In the genomic region with DNA sequence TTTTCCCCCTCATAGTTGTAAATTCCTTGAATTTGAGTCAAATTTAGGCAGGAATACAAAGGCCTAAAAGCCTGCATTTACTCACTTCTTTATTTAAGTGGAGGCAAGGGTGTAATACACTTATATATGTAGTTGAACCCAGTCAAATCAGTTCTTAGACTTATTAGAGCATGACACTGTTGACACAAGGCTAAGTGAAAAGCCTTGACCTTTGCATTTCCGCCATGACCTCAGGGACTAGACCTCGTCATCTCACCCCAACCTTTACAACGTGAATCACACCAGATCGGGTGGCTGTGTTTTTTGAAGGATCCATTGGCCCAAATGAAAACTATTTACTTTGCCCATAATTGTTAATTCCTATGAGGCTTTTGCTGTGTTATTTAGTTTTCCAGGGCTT, we compare ENCODE assay signal across 1 cellular context.
TF ChIP-seq lines count a peak whose summit lies in the region.

No MANE protein-coding gene starts in this region.

TF ChIP-seq in HepG2, 621 proteins besides CTCF, POLR2A, EP300 and RAD21 (continued from another document and continues in another):
- TF ChIP-seq, protein P1, sequence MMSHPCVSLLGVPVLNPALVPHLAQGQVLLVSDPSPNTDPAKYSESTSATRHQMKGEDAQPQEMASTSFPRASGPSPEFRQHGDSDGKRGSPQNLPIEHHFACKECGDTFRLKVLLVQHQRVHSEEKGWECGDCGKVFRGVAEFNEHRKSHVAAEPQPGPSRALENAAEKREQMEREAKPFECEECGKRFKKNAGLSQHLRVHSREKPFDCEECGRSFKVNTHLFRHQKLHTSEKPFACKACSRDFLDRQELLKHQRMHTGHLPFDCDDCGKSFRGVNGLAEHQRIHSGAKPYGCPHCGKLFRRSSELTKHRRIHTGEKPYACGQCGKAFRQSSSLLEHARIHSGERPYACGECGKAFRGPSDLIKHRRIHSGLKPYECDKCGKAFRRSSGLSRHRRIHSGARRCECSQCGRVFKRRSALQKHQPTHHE (CRISPR knock-in tag; IDR thresholded peaks at IDR 0.05; ENCODE audit: borderline replicate concordance) = no peak
- TF ChIP-seq XBP1 (CRISPR knock-in tag; IDR thresholded peaks at IDR 0.05) (no peak), MTA1 (CRISPR knock-in tag; IDR thresholded peaks at IDR 0.05; ENCODE audit: borderline replicate concordance) (no peak), ZNF296 (CRISPR knock-in tag; conservative IDR thresholded peaks at IDR 0.05) (no peak), HNF4G (IDR thresholded peaks at IDR 0.05; ENCODE audit: borderline replicate concordance, low read depth, low read length) (peak; percentile 27; the same call in 1 of the 2 replicates), HNF4G (CRISPR knock-in tag; IDR thresholded peaks at IDR 0.05; ENCODE audit: borderline replicate concordance, low read depth) (no peak; the same call in 1 of the 2 replicates), ZNF180 (CRISPR knock-in tag; IDR thresholded peaks at IDR 0.05; ENCODE audit: borderline replicate concordance, low read depth) (no peak), HMG20A (CRISPR knock-in tag; IDR thresholded peaks at IDR 0.05; ENCODE audit: borderline replicate concordance) (peak; percentile 93; the same call in 1 of the 2 replicates), ZNF253 (CRISPR knock-in tag; IDR thresholded peaks at IDR 0.05; ENCODE audit: borderline replicate concordance) (no peak), ZNF441 (CRISPR knock-in tag; IDR thresholded peaks at IDR 0.05; ENCODE audit: borderline replicate concordance) (no peak), JDP2 (CRISPR knock-in tag; IDR thresholded peaks at IDR 0.05; ENCODE audit: borderline replicate concordance) (no peak), ZNF430 (CRISPR knock-in tag; IDR thresholded peaks at IDR 0.05) (no peak), HNRNPUL1 (IDR thresholded peaks at IDR 0.05; ENCODE audit: low read depth, low read length) (no peak), ZNF788 (CRISPR knock-in tag; IDR thresholded peaks at IDR 0.05; ENCODE audit: borderline replicate concordance) (no peak), STAG1 (CRISPR knock-in tag; IDR thresholded peaks at IDR 0.05) (no peak; the same call in 1 of the 2 replicates), FOXA1 (IDR thresholded peaks at IDR 0.05) (peak; percentile 39; the same call in 1 of the 2 replicates), FOXA1 (CRISPR knock-in tag; IDR thresholded peaks at IDR 0.05) (peak; percentile 86), TEAD3 (CRISPR knock-in tag; optimal IDR thresholded peaks at IDR 0.05; ENCODE audit: borderline replicate concordance) (peak; percentile 67), NFKBIZ (CRISPR knock-in tag; IDR thresholded peaks at IDR 0.05) (no peak), MAFG (CRISPR knock-in tag; IDR thresholded peaks at IDR 0.05) (no peak), SNAI1 (CRISPR knock-in tag; IDR thresholded peaks at IDR 0.05; ENCODE audit: borderline replicate concordance) (no peak), NKX3-1 (CRISPR knock-in tag; IDR thresholded peaks at IDR 0.05) (0 out of 2 replicates have a peak, but pooled peaks have one; percentile 38), RFXANK (CRISPR knock-in tag; IDR thresholded peaks at IDR 0.05) (no peak), ZNF773 (CRISPR knock-in tag; IDR thresholded peaks at IDR 0.05; ENCODE audit: borderline replicate concordance) (no peak), SOX5 (CRISPR knock-in tag; IDR thresholded peaks at IDR 0.05; ENCODE audit: borderline replicate concordance) (peak; percentile 63; the same call in 1 of the 2 replicates), ZNF367 (CRISPR knock-in tag; IDR thresholded peaks at IDR 0.05; ENCODE audit: borderline replicate concordance) (no peak), SP5 (CRISPR knock-in tag; IDR thresholded peaks at IDR 0.05; ENCODE audit: borderline replicate concordance, low read depth) (no peak), ZNF766 (CRISPR knock-in tag; IDR thresholded peaks at IDR 0.05; ENCODE audit: borderline replicate concordance) (no peak), ONECUT2 (CRISPR knock-in tag; IDR thresholded peaks at IDR 0.05) (0 out of 2 replicates have a peak, but pooled peaks have one; percentile 17), SYNCRIP (IDR thresholded peaks at IDR 0.05; ENCODE audit: insufficient read depth, low read depth, low read length) (no peak)
- TF ChIP-seq, protein P2, sequence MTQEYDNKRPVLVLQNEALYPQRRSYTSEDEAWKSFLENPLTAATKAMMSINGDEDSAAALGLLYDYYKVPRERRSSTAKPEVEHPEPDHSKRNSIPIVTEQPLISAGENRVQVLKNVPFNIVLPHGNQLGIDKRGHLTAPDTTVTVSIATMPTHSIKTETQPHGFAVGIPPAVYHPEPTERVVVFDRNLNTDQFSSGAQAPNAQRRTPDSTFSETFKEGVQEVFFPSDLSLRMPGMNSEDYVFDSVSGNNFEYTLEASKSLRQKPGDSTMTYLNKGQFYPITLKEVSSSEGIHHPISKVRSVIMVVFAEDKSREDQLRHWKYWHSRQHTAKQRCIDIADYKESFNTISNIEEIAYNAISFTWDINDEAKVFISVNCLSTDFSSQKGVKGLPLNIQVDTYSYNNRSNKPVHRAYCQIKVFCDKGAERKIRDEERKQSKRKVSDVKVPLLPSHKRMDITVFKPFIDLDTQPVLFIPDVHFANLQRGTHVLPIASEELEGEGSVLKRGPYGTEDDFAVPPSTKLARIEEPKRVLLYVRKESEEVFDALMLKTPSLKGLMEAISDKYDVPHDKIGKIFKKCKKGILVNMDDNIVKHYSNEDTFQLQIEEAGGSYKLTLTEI (CRISPR knock-in tag; conservative IDR thresholded peaks at IDR 0.05) = no peak
- TF ChIP-seq, protein P3, sequence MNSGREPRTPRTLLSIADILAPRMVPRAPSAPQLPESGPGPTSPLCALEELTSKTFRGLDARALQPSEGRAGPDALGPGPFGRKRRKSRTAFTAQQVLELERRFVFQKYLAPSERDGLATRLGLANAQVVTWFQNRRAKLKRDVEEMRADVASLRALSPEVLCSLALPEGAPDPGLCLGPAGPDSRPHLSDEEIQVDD (CRISPR knock-in tag; IDR thresholded peaks at IDR 0.05; ENCODE audit: borderline replicate concordance) = no peak
- TF ChIP-seq, protein P4, sequence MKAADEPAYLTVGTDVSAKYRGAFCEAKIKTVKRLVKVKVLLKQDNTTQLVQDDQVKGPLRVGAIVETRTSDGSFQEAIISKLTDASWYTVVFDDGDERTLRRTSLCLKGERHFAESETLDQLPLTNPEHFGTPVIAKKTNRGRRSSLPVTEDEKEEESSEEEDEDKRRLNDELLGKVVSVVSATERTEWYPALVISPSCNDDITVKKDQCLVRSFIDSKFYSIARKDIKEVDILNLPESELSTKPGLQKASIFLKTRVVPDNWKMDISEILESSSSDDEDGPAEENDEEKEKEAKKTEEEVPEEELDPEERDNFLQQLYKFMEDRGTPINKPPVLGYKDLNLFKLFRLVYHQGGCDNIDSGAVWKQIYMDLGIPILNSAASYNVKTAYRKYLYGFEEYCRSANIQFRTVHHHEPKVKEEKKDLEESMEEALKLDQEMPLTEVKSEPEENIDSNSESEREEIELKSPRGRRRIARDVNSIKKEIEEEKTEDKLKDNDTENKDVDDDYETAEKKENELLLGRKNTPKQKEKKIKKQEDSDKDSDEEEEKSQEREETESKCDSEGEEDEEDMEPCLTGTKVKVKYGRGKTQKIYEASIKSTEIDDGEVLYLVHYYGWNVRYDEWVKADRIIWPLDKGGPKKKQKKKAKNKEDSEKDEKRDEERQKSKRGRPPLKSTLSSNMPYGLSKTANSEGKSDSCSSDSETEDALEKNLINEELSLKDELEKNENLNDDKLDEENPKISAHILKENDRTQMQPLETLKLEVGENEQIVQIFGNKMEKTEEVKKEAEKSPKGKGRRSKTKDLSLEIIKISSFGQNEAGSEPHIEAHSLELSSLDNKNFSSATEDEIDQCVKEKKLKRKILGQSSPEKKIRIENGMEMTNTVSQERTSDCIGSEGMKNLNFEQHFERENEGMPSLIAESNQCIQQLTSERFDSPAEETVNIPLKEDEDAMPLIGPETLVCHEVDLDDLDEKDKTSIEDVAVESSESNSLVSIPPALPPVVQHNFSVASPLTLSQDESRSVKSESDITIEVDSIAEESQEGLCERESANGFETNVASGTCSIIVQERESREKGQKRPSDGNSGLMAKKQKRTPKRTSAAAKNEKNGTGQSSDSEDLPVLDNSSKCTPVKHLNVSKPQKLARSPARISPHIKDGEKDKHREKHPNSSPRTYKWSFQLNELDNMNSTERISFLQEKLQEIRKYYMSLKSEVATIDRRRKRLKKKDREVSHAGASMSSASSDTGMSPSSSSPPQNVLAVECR (CRISPR knock-in tag; IDR thresholded peaks at IDR 0.05; ENCODE audit: borderline replicate concordance) = peak; percentile 39; the same call in 1 of the 2 replicates
- TF ChIP-seq, protein P5, sequence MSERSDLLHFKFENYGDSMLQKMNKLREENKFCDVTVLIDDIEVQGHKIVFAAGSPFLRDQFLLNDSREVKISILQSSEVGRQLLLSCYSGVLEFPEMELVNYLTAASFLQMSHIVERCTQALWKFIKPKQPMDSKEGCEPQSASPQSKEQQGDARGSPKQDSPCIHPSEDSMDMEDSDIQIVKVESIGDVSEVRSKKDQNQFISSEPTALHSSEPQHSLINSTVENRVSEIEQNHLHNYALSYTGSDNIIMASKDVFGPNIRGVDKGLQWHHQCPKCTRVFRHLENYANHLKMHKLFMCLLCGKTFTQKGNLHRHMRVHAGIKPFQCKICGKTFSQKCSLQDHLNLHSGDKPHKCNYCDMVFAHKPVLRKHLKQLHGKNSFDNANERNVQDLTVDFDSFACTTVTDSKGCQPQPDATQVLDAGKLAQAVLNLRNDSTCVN (CRISPR knock-in tag; IDR thresholded peaks at IDR 0.05; ENCODE audit: borderline replicate concordance) = no peak
- TF ChIP-seq, protein P6, sequence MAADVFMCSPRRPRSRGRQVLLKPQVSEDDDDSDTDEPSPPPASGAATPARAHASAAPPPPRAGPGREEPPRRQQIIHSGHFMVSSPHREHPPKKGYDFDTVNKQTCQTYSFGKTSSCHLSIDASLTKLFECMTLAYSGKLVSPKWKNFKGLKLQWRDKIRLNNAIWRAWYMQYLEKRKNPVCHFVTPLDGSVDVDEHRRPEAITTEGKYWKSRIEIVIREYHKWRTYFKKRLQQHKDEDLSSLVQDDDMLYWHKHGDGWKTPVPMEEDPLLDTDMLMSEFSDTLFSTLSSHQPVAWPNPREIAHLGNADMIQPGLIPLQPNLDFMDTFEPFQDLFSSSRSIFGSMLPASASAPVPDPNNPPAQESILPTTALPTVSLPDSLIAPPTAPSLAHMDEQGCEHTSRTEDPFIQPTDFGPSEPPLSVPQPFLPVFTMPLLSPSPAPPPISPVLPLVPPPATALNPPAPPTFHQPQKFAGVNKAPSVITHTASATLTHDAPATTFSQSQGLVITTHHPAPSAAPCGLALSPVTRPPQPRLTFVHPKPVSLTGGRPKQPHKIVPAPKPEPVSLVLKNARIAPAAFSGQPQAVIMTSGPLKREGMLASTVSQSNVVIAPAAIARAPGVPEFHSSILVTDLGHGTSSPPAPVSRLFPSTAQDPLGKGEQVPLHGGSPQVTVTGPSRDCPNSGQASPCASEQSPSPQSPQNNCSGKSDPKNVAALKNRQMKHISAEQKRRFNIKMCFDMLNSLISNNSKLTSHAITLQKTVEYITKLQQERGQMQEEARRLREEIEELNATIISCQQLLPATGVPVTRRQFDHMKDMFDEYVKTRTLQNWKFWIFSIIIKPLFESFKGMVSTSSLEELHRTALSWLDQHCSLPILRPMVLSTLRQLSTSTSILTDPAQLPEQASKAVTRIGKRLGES (CRISPR knock-in tag; IDR thresholded peaks at IDR 0.05; ENCODE audit: borderline replicate concordance) = no peak
- TF ChIP-seq, protein P7, sequence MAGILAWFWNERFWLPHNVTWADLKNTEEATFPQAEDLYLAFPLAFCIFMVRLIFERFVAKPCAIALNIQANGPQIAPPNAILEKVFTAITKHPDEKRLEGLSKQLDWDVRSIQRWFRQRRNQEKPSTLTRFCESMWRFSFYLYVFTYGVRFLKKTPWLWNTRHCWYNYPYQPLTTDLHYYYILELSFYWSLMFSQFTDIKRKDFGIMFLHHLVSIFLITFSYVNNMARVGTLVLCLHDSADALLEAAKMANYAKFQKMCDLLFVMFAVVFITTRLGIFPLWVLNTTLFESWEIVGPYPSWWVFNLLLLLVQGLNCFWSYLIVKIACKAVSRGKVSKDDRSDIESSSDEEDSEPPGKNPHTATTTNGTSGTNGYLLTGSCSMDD (CRISPR knock-in tag; IDR thresholded peaks at IDR 0.05) = no peak
- TF ChIP-seq, protein P8, sequence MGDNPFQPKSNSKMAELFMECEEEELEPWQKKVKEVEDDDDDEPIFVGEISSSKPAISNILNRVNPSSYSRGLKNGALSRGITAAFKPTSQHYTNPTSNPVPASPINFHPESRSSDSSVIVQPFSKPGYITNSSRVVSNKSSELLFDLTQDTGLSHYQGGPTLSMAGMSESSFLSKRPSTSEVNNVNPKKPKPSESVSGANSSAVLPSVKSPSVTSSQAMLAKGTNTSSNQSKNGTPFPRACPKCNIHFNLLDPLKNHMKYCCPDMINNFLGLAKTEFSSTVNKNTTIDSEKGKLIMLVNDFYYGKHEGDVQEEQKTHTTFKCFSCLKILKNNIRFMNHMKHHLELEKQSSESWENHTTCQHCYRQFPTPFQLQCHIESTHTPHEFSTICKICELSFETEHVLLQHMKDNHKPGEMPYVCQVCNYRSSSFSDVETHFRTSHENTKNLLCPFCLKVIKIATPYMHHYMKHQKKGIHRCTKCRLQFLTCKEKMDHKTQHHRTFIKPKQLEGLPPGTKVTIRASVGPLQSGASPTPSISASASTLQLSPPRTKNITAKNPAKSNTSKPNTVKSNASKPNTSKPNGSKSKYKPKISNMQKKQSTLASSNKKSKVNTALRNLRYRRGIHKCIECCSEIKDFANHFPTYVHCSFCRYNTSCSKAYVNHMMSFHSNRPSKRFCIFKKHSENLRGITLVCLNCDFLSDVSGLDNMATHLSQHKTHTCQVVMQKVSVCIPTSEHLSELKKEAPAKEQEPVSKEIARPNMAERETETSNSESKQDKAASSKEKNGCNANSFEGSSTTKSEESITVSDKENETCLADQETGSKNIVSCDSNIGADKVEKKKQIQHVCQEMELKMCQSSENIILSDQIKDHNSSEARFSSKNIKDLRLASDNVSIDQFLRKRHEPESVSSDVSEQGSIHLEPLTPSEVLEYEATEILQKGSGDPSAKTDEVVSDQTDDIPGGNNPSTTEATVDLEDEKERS (CRISPR knock-in tag; IDR thresholded peaks at IDR 0.05) = peak; percentile 52; the same call in 1 of the 2 replicates
- TF ChIP-seq, protein P9, sequence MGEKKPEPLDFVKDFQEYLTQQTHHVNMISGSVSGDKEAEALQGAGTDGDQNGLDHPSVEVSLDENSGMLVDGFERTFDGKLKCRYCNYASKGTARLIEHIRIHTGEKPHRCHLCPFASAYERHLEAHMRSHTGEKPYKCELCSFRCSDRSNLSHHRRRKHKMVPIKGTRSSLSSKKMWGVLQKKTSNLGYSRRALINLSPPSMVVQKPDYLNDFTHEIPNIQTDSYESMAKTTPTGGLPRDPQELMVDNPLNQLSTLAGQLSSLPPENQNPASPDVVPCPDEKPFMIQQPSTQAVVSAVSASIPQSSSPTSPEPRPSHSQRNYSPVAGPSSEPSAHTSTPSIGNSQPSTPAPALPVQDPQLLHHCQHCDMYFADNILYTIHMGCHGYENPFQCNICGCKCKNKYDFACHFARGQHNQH (CRISPR knock-in tag; IDR thresholded peaks at IDR 0.05) = 0 out of 2 replicates have a peak, but pooled peaks have one; percentile 61
- TF ChIP-seq, protein P10, sequence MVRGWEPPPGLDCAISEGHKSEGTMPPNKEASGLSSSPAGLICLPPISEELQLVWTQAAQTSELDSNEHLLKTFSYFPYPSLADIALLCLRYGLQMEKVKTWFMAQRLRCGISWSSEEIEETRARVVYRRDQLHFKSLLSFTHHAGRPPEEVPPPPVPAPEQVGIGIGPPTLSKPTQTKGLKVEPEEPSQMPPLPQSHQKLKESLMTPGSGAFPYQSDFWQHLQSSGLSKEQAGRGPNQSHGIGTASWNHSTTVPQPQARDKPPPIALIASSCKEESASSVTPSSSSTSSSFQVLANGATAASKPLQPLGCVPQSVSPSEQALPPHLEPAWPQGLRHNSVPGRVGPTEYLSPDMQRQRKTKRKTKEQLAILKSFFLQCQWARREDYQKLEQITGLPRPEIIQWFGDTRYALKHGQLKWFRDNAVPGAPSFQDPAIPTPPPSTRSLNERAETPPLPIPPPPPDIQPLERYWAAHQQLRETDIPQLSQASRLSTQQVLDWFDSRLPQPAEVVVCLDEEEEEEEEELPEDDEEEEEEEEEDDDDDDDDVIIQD (CRISPR knock-in tag; IDR thresholded peaks at IDR 0.05; ENCODE audit: low read depth) = peak; percentile 97; the same call in 1 of the 2 replicates
